In genomic region chr12:58886474-58886873, GRCh38 we compare ENCODE assay signal across 24 cellular contexts. TPM values are rescaled to one million over a fixed set of nuclear protein-coding genes. Genes with fewer than 3 reads are reported as not detected.
"Had no signal": no experiment of that assay in that cellular context is flagged by ENCODE, and none has a peak within 500 bp of the region (broad histone marks: within the 10 kb centered on the region; RNA-seq: fewer than 3 reads in every experiment).

No MANE protein-coding gene starts in this region.

- H3K4me1 ChIP-seq: left lung, upper lobe of left lung had no signal

- H3K27ac ChIP-seq: brain microvascular endothelial cell, foreskin keratinocyte, heart left ventricle, left lung, lower lobe of right lung, upper lobe of left lung, vagina had no signal

- H3K4me3 ChIP-seq: heart left ventricle, left lung, lower lobe of right lung, upper lobe of left lung, vagina had no signal

- H3K27me3 ChIP-seq: brain microvascular endothelial cell, foreskin keratinocyte, heart left ventricle, left lung, upper lobe of left lung, vagina had no signal

- DNase-seq: activated B cell treated with CpG ODN at 0.5 μM for 24 hours; activated CD4-positive, alpha-beta T cell treated with anti-CD3 and anti-CD28 coated beads, Interleukin-2, amount 50 U/mL, for 1 hour; activated CD8-positive, alpha-beta T cell treated with anti-CD3 and anti-CD28 coated beads for 36 hours; activated gamma-delta T cell treated with Interleukin-2 at 50 U/mL for 16 hours; activated naive CD4-positive, alpha-beta T cell treated with anti-CD3 and anti-CD28 coated beads, Interleukin-2, amount 50 U/mL, for 16 hours; activated T-cell treated with anti-CD3 and anti-CD28 coated beads, Interleukin-2, amount 50 U/mL, for 4 hours; amniotic stem cell; brain microvascular endothelial cell; caudate nucleus; foreskin keratinocyte; heart left ventricle; left lung; lower lobe of right lung; mesenchymal stem cell; right cardiac atrium; stimulated activated CD4-positive, alpha-beta T cell treated with anti-CD3 and anti-CD28 coated beads, Interleukin-4, amount 100 ng/mL, for 1 hour; stimulated activated naive CD8-positive, alpha-beta T cell treated with anti-CD3 and anti-CD28 coated beads, Interleukin-15, Interleukin-2, amounts not matched to agents 100 U/mL and 50 U/mL, for 24 hours; T-helper 1 cell; upper lobe of left lung had no signal

- ATAC-seq: activated CD8-positive, alpha-beta T cell treated with anti-CD3 and anti-CD28 coated beads for 36 hours; activated T-cell treated with anti-CD3 and anti-CD28 coated beads, Interleukin-2, amount 50 U/mL, for 4 hours; activated T-helper 17 cell treated with anti-CD3 and anti-CD28 coated beads, Interleukin-2, amount 50 U/mL, for 72 hours; esophagus mucosa; foreskin keratinocyte; heart left ventricle; left lung; lower lobe of right lung; right cardiac atrium; stimulated activated naive CD8-positive, alpha-beta T cell treated with anti-CD3 and anti-CD28 coated beads, Interleukin-15, Interleukin-2, amounts not matched to agents 100 U/mL and 50 U/mL, for 24 hours had no signal

- FAIRE-seq: astrocyte had no signal

- H3K9me3 ChIP-seq: heart left ventricle, left lung, lower lobe of right lung, upper lobe of left lung, vagina had no signal

RNA-seq across cellular contexts. Expression of gene LRIG3, which starts 33.8 kb away (rescaled TPM):
- total RNA-seq: activated B cell treated with CpG ODN at 0.5 μM for 24 hours; activated CD8-positive, alpha-beta T cell treated with anti-CD3 and anti-CD28 coated beads for 36 hours; activated T-helper 17 cell treated with anti-CD3 and anti-CD28 coated beads, Interleukin-2, amount 50 U/mL, for 72 hours; mononuclear cell had no signal
